14 cellular contexts compared by ENCODE assay signal in the genomic region with DNA sequence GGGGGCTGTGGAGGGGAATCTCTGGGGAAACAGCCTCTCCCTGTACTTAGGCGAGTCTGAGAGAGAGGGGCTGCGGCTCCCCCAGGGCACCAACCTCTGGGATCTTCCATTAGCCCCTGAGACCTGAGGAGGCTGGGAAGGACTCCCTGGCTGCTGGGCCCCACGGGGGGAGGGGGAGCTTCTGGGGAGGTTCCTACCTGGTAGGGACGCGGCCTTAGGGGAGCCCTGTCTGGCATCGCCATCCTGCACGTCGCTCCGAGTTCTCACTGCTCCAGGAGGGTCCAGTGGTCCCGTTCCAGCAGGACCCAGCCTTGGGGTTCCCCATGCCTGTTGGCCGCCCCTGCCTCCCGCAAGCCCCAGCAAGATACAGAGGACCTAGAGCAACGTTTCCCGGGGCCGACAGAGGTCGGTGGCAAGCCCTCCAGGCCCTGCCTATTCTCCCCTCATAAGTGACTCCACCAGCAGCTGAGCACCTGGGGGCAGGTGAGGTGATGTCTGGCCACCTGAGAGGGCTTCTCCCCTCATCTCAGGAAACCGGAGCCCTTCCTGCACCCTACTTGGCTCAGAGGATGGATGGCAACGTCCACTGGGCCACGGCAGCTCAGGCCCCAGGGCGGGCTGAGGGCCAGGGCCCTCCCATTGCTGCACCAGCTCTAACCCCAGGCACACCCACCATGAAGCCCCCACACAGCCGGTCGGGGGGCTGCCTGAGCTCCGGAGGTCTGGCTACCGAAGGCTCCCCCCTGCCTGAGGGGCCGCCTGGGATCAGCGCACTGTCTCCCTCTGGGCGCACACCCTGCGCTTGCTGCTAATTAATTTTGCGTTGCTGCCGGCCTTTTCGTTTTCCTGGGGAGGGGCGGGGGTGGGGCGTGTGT. TPM values are rescaled to one million over a fixed set of nuclear protein-coding genes. Genes with fewer than 3 reads are reported as not detected.
DNase-seq lines count a peak whose midpoint lies in the region; ATAC-seq, FAIRE-seq and TF ChIP-seq lines count a peak whose summit lies in the region.
"Had no signal": no experiment of that assay in that cellular context is flagged by ENCODE, and none has a peak within 500 bp of the region (broad histone marks: within the 10 kb centered on the region; RNA-seq: fewer than 3 reads in every experiment).

No MANE protein-coding gene starts in this region.

- H3K36me3 ChIP-seq in PC-3 (ENCODE audit: low read depth, low read length) (0 out of 2 replicates have a peak, but pooled peaks cover 7% of the 10 kb centered on the region), kidney (ENCODE audit: control insufficient read depth in 1 of 2, insufficient read depth in 2 of 2, low read length in 2 of 2) (no peaks in the 10 kb centered on the region)
- H3K36me3 ChIP-seq: Peyer's patch had no signal

- POLR2A ChIA-PET in activated naive CD8-positive, alpha-beta T cell treated with anti-CD3 and anti-CD28 coated beads, Interleukin-2, amount 10 ng/mL, durations not matched to agents 7 days and 5 days (lab: Charles Lee): no interaction called here
- POLR2A ChIA-PET in PC-3 (lab: Charles Lee; ENCODE audit: unreplicated experiment): no interaction called here

- H3K9me3 Mint-ChIP-seq in activated naive CD8-positive, alpha-beta T cell treated with anti-CD3 and anti-CD28 coated beads, Interleukin-2, amount 10 ng/mL, durations not matched to agents 7 days and 5 days: no peaks in the 10 kb centered on the region
- H3K9me3 Mint-ChIP-seq in activated naive CD8-positive, alpha-beta T cell treated with anti-CD3 and anti-CD28 coated beads, Interleukin-2, amount 50 U/mL, for 24 hours: no peaks in the 10 kb centered on the region
- no peaks in the 10 kb centered on the region for H3K9me3 Mint-ChIP-seq in stimulated activated memory B cell treated with anti-CD40 and anti-IgM and Interleukin-4, amounts not matched to agents 10 μg/mL and 1 μg/mL and 100 μg/mL, for 72 hours
- H3K9me3 Mint-ChIP-seq: activated T-helper 2 cell treated with anti-CD3 and anti-CD28 coated beads, Interferon-gamma antibody, Interleukin-2, Interleukin-4, amounts not matched to agents 10 μg/mL and 5 μg/mL and 100 μg/mL, durations not matched to agents 14 hours and 24 hours and 36 hours had no signal

- no peak for FAIRE-seq in kidney (lab: Jason Lieb, UNC)
- FAIRE-seq: astrocyte had no signal

- TF ChIP-seq CTCF in PC-3 (conservative IDR thresholded peaks at IDR 0.05; ENCODE audit: low read depth, low read length) (no peak), kidney (IDR thresholded peaks at IDR 0.05; ENCODE audit: borderline replicate concordance, extremely low read depth, insufficient read depth) (no peak)

- peak overlapping the region; percentile 88; the same call in 1 of the 2 replicates for H3K27ac ChIP-seq in PC-3 (ENCODE audit: low read length)
- H3K27ac ChIP-seq in kidney (ENCODE audit: low read depth in 2 of 2, low read length in 2 of 2): no peak overlapping the region
- peak overlapping the region; percentile 99 for H3K27ac ChIP-seq in temporal lobe (ENCODE audit: low read depth, low read length)
- H3K27ac ChIP-seq: coronary artery, suprapubic skin had no signal

- no peak overlapping the region for H2AFZ ChIP-seq in PC-3 (ENCODE audit: low read length)

- no peak overlapping the region for H3K4me2 ChIP-seq in PC-3 (ENCODE audit: low read length)

- peaks cover 5% of the 10 kb centered on the region for H3K27me3 Mint-ChIP-seq in activated naive CD8-positive, alpha-beta T cell treated with anti-CD3 and anti-CD28 coated beads, Interleukin-2, amount 10 ng/mL, durations not matched to agents 7 days and 5 days
- peaks cover 8% of the 10 kb centered on the region for H3K27me3 Mint-ChIP-seq in activated naive CD8-positive, alpha-beta T cell treated with anti-CD3 and anti-CD28 coated beads, Interleukin-2, amount 50 U/mL, for 24 hours
- H3K27me3 Mint-ChIP-seq in stimulated activated memory B cell treated with anti-CD40 and anti-IgM and Interleukin-4, amounts not matched to agents 10 μg/mL and 1 μg/mL and 100 μg/mL, for 72 hours: peaks cover 47% of the 10 kb centered on the region

- H3K4me3 ChIP-seq in PC-3 (ENCODE audit: low read length): no peak overlapping the region
- H3K4me3 ChIP-seq in kidney (ENCODE audit: low read length in 2 of 2): no peak overlapping the region

- H3K9ac ChIP-seq in PC-3 (ENCODE audit: low read length): peak overlapping the region; percentile 87
- no peak overlapping the region for H3K9ac ChIP-seq in kidney (ENCODE audit: low read length in 2 of 2)

- no peaks in the 10 kb centered on the region for H4K20me1 ChIP-seq in PC-3 (ENCODE audit: low read length)

- H3K4me1 ChIP-seq in PC-3 (ENCODE audit: insufficient read depth, low read length) (peaks cover 29% of the 10 kb centered on the region), kidney (ENCODE audit: control insufficient read depth in 1 of 2, insufficient read depth in 1 of 2, low read depth in 1 of 2, low read length in 2 of 2) (peaks cover 4 to 18% of the 10 kb centered on the region in 2 donors)

- H3K4me3 Mint-ChIP-seq in activated naive CD8-positive, alpha-beta T cell treated with anti-CD3 and anti-CD28 coated beads, Interleukin-2, amount 10 ng/mL, durations not matched to agents 7 days and 5 days: no peak overlapping the region
- H3K4me3 Mint-ChIP-seq in activated naive CD8-positive, alpha-beta T cell treated with anti-CD3 and anti-CD28 coated beads, Interleukin-2, amount 50 U/mL, for 24 hours: no peak overlapping the region
- H3K4me3 Mint-ChIP-seq in stimulated activated memory B cell treated with anti-CD40 and anti-IgM and Interleukin-4, amounts not matched to agents 10 μg/mL and 1 μg/mL and 100 μg/mL, for 72 hours: no peak overlapping the region
- H3K4me3 Mint-ChIP-seq: activated CD8-positive, alpha-beta T cell treated with anti-CD3 and anti-CD28 coated beads, Interleukin-2, amount 10 ng/mL, durations not matched to agents 7 days and 5 days had no signal

- intact Hi-C loops in PC-3 (cut with micrococcal nuclease): loop anchor here (2.0 to 5.0 kb wide), 3 partner anchors 152 to 232 kb away; a partner anchor contains a TSS
- intact Hi-C loops in kidney (cut with DNase I): no loop called here

- H3K9me3 ChIP-seq in PC-3 (ENCODE audit: low read length): no peaks in the 10 kb centered on the region
- no peaks in the 10 kb centered on the region for H3K9me3 ChIP-seq in kidney (ENCODE audit: control insufficient read depth in 1 of 2, low read length in 2 of 2)
- H3K9me3 ChIP-seq: suprapubic skin had no signal

- H3K4me1 Mint-ChIP-seq in activated naive CD8-positive, alpha-beta T cell treated with anti-CD3 and anti-CD28 coated beads, Interleukin-2, amount 10 ng/mL, durations not matched to agents 7 days and 5 days: peaks cover 3% of the 10 kb centered on the region
- H3K4me1 Mint-ChIP-seq in activated naive CD8-positive, alpha-beta T cell treated with anti-CD3 and anti-CD28 coated beads, Interleukin-2, amount 50 U/mL, for 24 hours: peaks cover 15% of the 10 kb centered on the region
- peaks cover 37% of the 10 kb centered on the region for H3K4me1 Mint-ChIP-seq in stimulated activated memory B cell treated with anti-CD40 and anti-IgM and Interleukin-4, amounts not matched to agents 10 μg/mL and 1 μg/mL and 100 μg/mL, for 72 hours

- CTCF ChIA-PET in PC-3 (lab: Charles Lee): interaction anchor here (0.6 kb wide), 1 partner anchor 104 kb away, joined by 4 read pairs; no protein-coding TSS in a partner anchor

- no peaks in the 10 kb centered on the region for H3F3A ChIP-seq in PC-3 (ENCODE audit: low read length, unreplicated experiment)

- H3K27me3 ChIP-seq in PC-3 (ENCODE audit: low read length): no peaks in the 10 kb centered on the region
- H3K27me3 ChIP-seq: Peyer's patch, suprapubic skin had no signal

- no TSS peak for BruUV-seq in PC-3 (replicated peaks; lab: Mats Ljungman, UMichigan)

- H3K36me3 Mint-ChIP-seq in activated naive CD8-positive, alpha-beta T cell treated with anti-CD3 and anti-CD28 coated beads, Interleukin-2, amount 10 ng/mL, durations not matched to agents 7 days and 5 days: peaks cover 2% of the 10 kb centered on the region
- H3K36me3 Mint-ChIP-seq in activated naive CD8-positive, alpha-beta T cell treated with anti-CD3 and anti-CD28 coated beads, Interleukin-2, amount 50 U/mL, for 24 hours (ENCODE audit: low read depth): peaks cover 3% of the 10 kb centered on the region
- H3K36me3 Mint-ChIP-seq in stimulated activated memory B cell treated with anti-CD40 and anti-IgM and Interleukin-4, amounts not matched to agents 10 μg/mL and 1 μg/mL and 100 μg/mL, for 72 hours: peaks cover 19% of the 10 kb centered on the region

- no peak overlapping the region for H3K27ac Mint-ChIP-seq in activated naive CD8-positive, alpha-beta T cell treated with anti-CD3 and anti-CD28 coated beads, Interleukin-2, amount 10 ng/mL, durations not matched to agents 7 days and 5 days
- no peak overlapping the region for H3K27ac Mint-ChIP-seq in activated naive CD8-positive, alpha-beta T cell treated with anti-CD3 and anti-CD28 coated beads, Interleukin-2, amount 50 U/mL, for 24 hours
- no peak overlapping the region for H3K27ac Mint-ChIP-seq in stimulated activated memory B cell treated with anti-CD40 and anti-IgM and Interleukin-4, amounts not matched to agents 10 μg/mL and 1 μg/mL and 100 μg/mL, for 72 hours
- H3K27ac Mint-ChIP-seq: activated CD8-positive, alpha-beta T cell treated with anti-CD3 and anti-CD28 coated beads, Interleukin-2, amount 10 ng/mL, durations not matched to agents 7 days and 5 days; activated T-helper 2 cell treated with anti-CD3 and anti-CD28 coated beads, Interferon-gamma antibody, Interleukin-2, Interleukin-4, amounts not matched to agents 10 μg/mL and 5 μg/mL and 100 μg/mL, durations not matched to agents 14 hours and 24 hours and 36 hours had no signal

- H3K9me2 ChIP-seq in PC-3 (replicated peaks; ENCODE audit: low read length): no peaks in the 10 kb centered on the region

- no peaks in the 10 kb centered on the region for H3K79me2 ChIP-seq in PC-3 (ENCODE audit: low read length)

- peak; percentile 32 for DNase-seq in activated naive CD8-positive, alpha-beta T cell treated with anti-CD3 and anti-CD28 coated beads, Interleukin-2, amount 10 ng/mL, durations not matched to agents 7 days and 5 days
- DNase-seq in activated naive CD8-positive, alpha-beta T cell treated with anti-CD3 and anti-CD28 coated beads, Interleukin-2, amount 50 U/mL, for 24 hours: no peak
- no peak for DNase-seq in PC-3
- peak; percentile 63 for DNase-seq in kidney
- no peak for DNase-seq in HK-2 (ENCODE audit: unreplicated experiment)

- no peak for ATAC-seq in activated naive CD8-positive, alpha-beta T cell treated with anti-CD3 and anti-CD28 coated beads, Interleukin-2, amount 10 ng/mL, durations not matched to agents 7 days and 5 days (ENCODE audit: low read depth)
- no peak for ATAC-seq in activated naive CD8-positive, alpha-beta T cell treated with anti-CD3 and anti-CD28 coated beads, Interleukin-2, amount 50 U/mL, for 24 hours
- no peak for ATAC-seq in PC-3
- no peak for ATAC-seq in HG03520 (IDR thresholded peaks at IDR 0.05; ENCODE audit: unreplicated experiment)
- no peak for ATAC-seq in stimulated activated memory B cell treated with anti-CD40 and anti-IgM and Interleukin-4, amounts not matched to agents 10 μg/mL and 1 μg/mL and 100 μg/mL, for 72 hours

RNA-seq across cellular contexts. Expression of a gene that starts 22.5 kb away (rescaled TPM):
- under 1 TPM; 0.40 to 0.55 TPM for total RNA-seq in activated naive CD8-positive, alpha-beta T cell treated with anti-CD3 and anti-CD28 coated beads, Interleukin-2, amount 10 ng/mL, durations not matched to agents 7 days and 5 days
- total RNA-seq in PC-3 (2014; rRNA removed) (1.7 and 1.9 TPM in 2 replicates), kidney (6.9 TPM), temporal lobe (12.5 TPM)
- 5.8 TPM for polyA plus RNA-seq in kidney (ENCODE audit: insufficient read depth, low read depth, low replicate concordance)

RNA-seq across cellular contexts. Expression of a gene that starts 58.5 kb away (rescaled TPM):
- total RNA-seq in activated naive CD8-positive, alpha-beta T cell treated with anti-CD3 and anti-CD28 coated beads, Interleukin-2, amount 10 ng/mL, durations not matched to agents 7 days and 5 days: 10 to 100 TPM; 33.8 to 35.7 TPM
- total RNA-seq in PC-3 (2014; rRNA removed) (17.3 and 23.6 TPM in 2 replicates), kidney (7.8 TPM), temporal lobe (3.2 TPM)
- 1.1 TPM for polyA plus RNA-seq in kidney (ENCODE audit: insufficient read depth, low read depth, low replicate concordance)

Comparison
In these comparisons a context has a peak if more than half of its experiments do, and no peak if none do; other contexts are left out.
1. DNase-seq: peak in activated naive CD8-positive, alpha-beta T cell treated with anti-CD3 and anti-CD28 coated beads, Interleukin-2, amount 10 ng/mL, durations not matched to agents 7 days and 5 days (single experiment) and kidney (single experiment); none in activated naive CD8-positive, alpha-beta T cell treated with anti-CD3 and anti-CD28 coated beads, Interleukin-2, amount 50 U/mL, for 24 hours (single experiment), PC-3 (single experiment) and HK-2 (single experiment).
2. H3K27ac ChIP-seq: peak in PC-3 (single experiment) and temporal lobe (single experiment); none in kidney (0 of 2).